8 cellular contexts compared by ENCODE assay signal in genomic region chr20:41138217-41138526, GRCh38. TPM values are rescaled to one million over a fixed set of nuclear protein-coding genes. Genes with fewer than 3 reads are reported as not detected.
A peak's percentile ranks its signal among the peaks of the same experiment; 100 is the strongest.
DNase-seq lines count a peak whose midpoint lies in the region; ATAC-seq and TF ChIP-seq lines count a peak whose summit lies in the region.

No MANE protein-coding gene starts in this region.

- peak overlapping the region; percentile 80 for H3K4me3 Mint-ChIP-seq in dendritic cell treated with granulocyte-macrophage colony-stimulating factor and Interleukin-4, amounts not matched to agents 40 ng/mL and 50 ng/mL, for 4 days
- H3K4me3 Mint-ChIP-seq in naive thymus-derived CD4-positive, alpha-beta T cell: peak overlapping the region; percentile 88 to 98 (median 95)

- CTCF ChIA-PET in naive thymus-derived CD4-positive, alpha-beta T cell (lab: Charles Lee): interaction anchor here (0.7 to 14.7 kb wide), 5 partner anchors 17 to 203 kb away, joined by 3 to 236 read pairs (median 3); partner anchors contain the start of gene LPIN3

- no peaks in the 10 kb centered on the region for H3K9me3 Mint-ChIP-seq in dendritic cell treated with granulocyte-macrophage colony-stimulating factor and Interleukin-4, amounts not matched to agents 40 ng/mL and 50 ng/mL, for 4 days
- H3K9me3 Mint-ChIP-seq in naive thymus-derived CD4-positive, alpha-beta T cell: no peaks in the 10 kb centered on the region

- H3K36me3 ChIP-seq in BE2C (0 out of 2 replicates have a peak, but pooled peaks cover 3% of the 10 kb centered on the region), Loucy (ENCODE audit: insufficient read depth, low read length) (no peaks in the 10 kb centered on the region)
- H3K36me3 ChIP-seq in naive thymus-derived CD4-positive, alpha-beta T cell (ENCODE audit: control insufficient read depth in 2 of 3, insufficient read depth in 3 of 3, low read length in 3 of 3): no peaks in the 10 kb centered on the region

- peak overlapping the region; percentile 87 for H3K4me2 ChIP-seq in Loucy (ENCODE audit: low read depth, low read length, poor library complexity, severe bottlenecking)

- H3K9ac ChIP-seq in Loucy (ENCODE audit: low read depth, low read length, poor library complexity, severe bottlenecking): peak overlapping the region; percentile 95

- no peak for ATAC-seq in naive thymus-derived CD4-positive, alpha-beta T cell

- H3K4me1 ChIP-seq in BE2C (peaks cover 4% of the 10 kb centered on the region; the same call in 1 of the 2 replicates), Loucy (ENCODE audit: insufficient read depth, low read length, poor library complexity, severe bottlenecking) (peaks cover 47% of the 10 kb centered on the region)
- H3K4me1 ChIP-seq in naive thymus-derived CD4-positive, alpha-beta T cell (ENCODE audit: control insufficient read depth in 2 of 2, insufficient read depth in 2 of 2, low read length in 2 of 2): peaks cover 45 to 52% of the 10 kb centered on the region in 2 donors

- peak overlapping the region; percentile 75 for H3K4me3 ChIP-seq in BE2C (ENCODE audit: low read depth, low read length)
- peak overlapping the region; percentile 94 for H3K4me3 ChIP-seq in Loucy (ENCODE audit: low read length, poor library complexity, severe bottlenecking)
- H3K4me3 ChIP-seq in naive thymus-derived CD4-positive, alpha-beta T cell (ENCODE audit: low read length): peak overlapping the region; percentile 82

- H3K9me3 ChIP-seq in BE2C: no peaks in the 10 kb centered on the region
- no peaks in the 10 kb centered on the region for H3K9me3 ChIP-seq in Loucy (ENCODE audit: insufficient read depth, low read depth, low read length)
- no peaks in the 10 kb centered on the region for H3K9me3 ChIP-seq in naive thymus-derived CD4-positive, alpha-beta T cell (ENCODE audit: control insufficient read depth in 2 of 3, low read length in 3 of 3)

- no peak overlapping the region for H3K27ac Mint-ChIP-seq in dendritic cell treated with granulocyte-macrophage colony-stimulating factor and Interleukin-4, amounts not matched to agents 40 ng/mL and 50 ng/mL, for 4 days
- H3K27ac Mint-ChIP-seq in naive thymus-derived CD4-positive, alpha-beta T cell: peak overlapping the region; percentile 84 to 100 (median 94)

- TF ChIP-seq CTCF in BE2C (IDR thresholded peaks at IDR 0.05; ENCODE audit: low read depth, low read length): no peak
- no peak for TF ChIP-seq CTCF in Loucy (conservative IDR thresholded peaks at IDR 0.05; ENCODE audit: low read length)

- H4K20me1 ChIP-seq in Loucy (ENCODE audit: insufficient read depth, low read length, poor library complexity, severe bottlenecking): peaks cover 51% of the 10 kb centered on the region

- peaks cover 59% of the 10 kb centered on the region for H3K79me2 ChIP-seq in Loucy (ENCODE audit: insufficient read depth, low read length)

- POLR2A ChIA-PET in naive thymus-derived CD4-positive, alpha-beta T cell (lab: Charles Lee): interaction anchor here (0.7 to 16.5 kb wide), 4 partner anchors 20 to 555 kb away, joined by 3 to 604 read pairs (median 4); no protein-coding TSS in a partner anchor

- DNase-seq in BE2C (no peak), NCI-H2171 (lab: John Stamatoyannopoulos, UW) (no peak), NCI-H1105 (lab: John Stamatoyannopoulos, UW) (no peak)
- DNase-seq in naive thymus-derived CD4-positive, alpha-beta T cell: peak in 1 of 9 donors; percentile 21
- no peak for DNase-seq in stimulated activated CD4-positive, alpha-beta T cell treated with anti-CD3 and anti-CD28 coated beads, Interleukin-4, amount 100 ng/mL, for 1 hour
- DNase-seq in central memory CD4-positive, alpha-beta T cell: no peak

- peaks cover 26% of the 10 kb centered on the region for H3K4me1 Mint-ChIP-seq in dendritic cell treated with granulocyte-macrophage colony-stimulating factor and Interleukin-4, amounts not matched to agents 40 ng/mL and 50 ng/mL, for 4 days (ENCODE audit: low read depth)
- peaks cover 59 to 79% (median 72%) of the 10 kb centered on the region in 7 donors for H3K4me1 Mint-ChIP-seq in naive thymus-derived CD4-positive, alpha-beta T cell

- peaks cover 71% of the 10 kb centered on the region for H3K27me3 Mint-ChIP-seq in dendritic cell treated with granulocyte-macrophage colony-stimulating factor and Interleukin-4, amounts not matched to agents 40 ng/mL and 50 ng/mL, for 4 days
- H3K27me3 Mint-ChIP-seq in naive thymus-derived CD4-positive, alpha-beta T cell: no peaks in the 10 kb centered on the region

- intact Hi-C loops in dendritic cell treated with granulocyte-macrophage colony-stimulating factor and Interleukin-4, amounts not matched to agents 40 ng/mL and 50 ng/mL, for 4 days (cut with micrococcal nuclease): no loop called here
- intact Hi-C loops in naive thymus-derived CD4-positive, alpha-beta T cell (cut with micrococcal nuclease): loop anchor here (1.0 to 10.0 kb wide), 4 partner anchors 10 to 554 kb away; partner anchors contain the start of gene CHD6 (in 2 of the 2)

- no peaks in the 10 kb centered on the region for H3K36me3 Mint-ChIP-seq in dendritic cell treated with granulocyte-macrophage colony-stimulating factor and Interleukin-4, amounts not matched to agents 40 ng/mL and 50 ng/mL, for 4 days (ENCODE audit: low read depth)
- H3K36me3 Mint-ChIP-seq in naive thymus-derived CD4-positive, alpha-beta T cell: peaks cover 0 to 36% (median 4%) of the 10 kb centered on the region in 5 donors

- H3K27me3 ChIP-seq in BE2C: no peaks in the 10 kb centered on the region
- no peaks in the 10 kb centered on the region for H3K27me3 ChIP-seq in Loucy (ENCODE audit: insufficient read depth, low read length, poor library complexity, severe bottlenecking)
- H3K27me3 ChIP-seq in naive thymus-derived CD4-positive, alpha-beta T cell (ENCODE audit: control insufficient read depth in 2 of 2, insufficient read depth in 2 of 2, low read length in 2 of 2): no peaks in the 10 kb centered on the region

- no peaks in the 10 kb centered on the region for H3F3A ChIP-seq in Loucy (ENCODE audit: low read depth)

- H2AFZ ChIP-seq in Loucy (ENCODE audit: low read length): 0 out of 2 replicates have a peak overlapping the region, but pooled peaks have one; percentile 65

- H3K27ac ChIP-seq in naive thymus-derived CD4-positive, alpha-beta T cell (ENCODE audit: low read depth, low read length): peak overlapping the region; percentile 91

- H3K9me2 ChIP-seq in Loucy (replicated peaks; ENCODE audit: low read depth, low read length): no peaks in the 10 kb centered on the region

RNA-seq across cellular contexts. Expression of gene PLCG1, which starts 0.8 kb away (rescaled TPM):
- 123 TPM for polyA plus RNA-seq in BE2C (2012; ENCODE audit: insufficient read depth, insufficient read length, low read depth)
- total RNA-seq in naive thymus-derived CD4-positive, alpha-beta T cell: 100 to 1,000 TPM; 343 to 559 (median 418) TPM
- 100 to 1,000 TPM in 1 of 2 donors, 10 to 100 TPM in 1; 36.9 to 105 TPM for polyA plus RNA-seq in naive thymus-derived CD4-positive, alpha-beta T cell
